Comparison of ENCODE assay signal across 8 cellular contexts in the genomic region with DNA sequence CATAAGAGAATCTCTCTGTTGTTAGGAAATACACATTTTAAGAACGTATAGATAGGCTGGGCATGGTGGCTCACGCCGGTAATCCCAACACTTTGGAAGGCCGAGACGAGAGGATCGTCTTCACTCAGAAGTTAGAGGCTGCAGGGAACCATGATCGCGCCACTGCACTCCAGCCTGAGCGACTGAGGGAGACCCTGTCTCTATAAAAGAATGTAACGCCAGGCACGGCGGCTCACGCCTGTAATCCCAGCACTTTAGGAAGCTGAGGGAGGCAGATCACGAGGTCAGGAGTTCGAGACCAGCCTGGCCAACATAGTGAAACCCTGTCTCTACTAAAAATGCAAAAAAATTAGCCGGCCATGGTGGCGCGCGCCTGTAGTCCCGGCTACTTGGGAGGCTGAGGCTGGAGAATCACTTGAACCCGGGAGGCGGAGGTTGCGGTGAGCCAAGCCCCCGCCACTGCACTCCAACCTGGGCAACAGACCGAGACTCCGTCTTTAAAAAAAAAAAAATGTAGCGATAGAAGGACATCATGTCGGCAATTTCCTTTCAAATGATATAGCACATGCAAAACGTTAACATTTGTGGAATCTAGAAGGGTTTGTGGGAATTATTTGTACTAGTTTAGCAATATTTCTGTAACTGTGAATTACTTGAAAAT. TPM values are rescaled to one million over a fixed set of nuclear protein-coding genes. Genes with fewer than 3 reads are reported as not detected.
DNase-seq lines count a peak whose midpoint lies in the region; ATAC-seq, FAIRE-seq and TF ChIP-seq lines count a peak whose summit lies in the region.

No MANE protein-coding gene starts in this region.

- H3K4me3 ChIP-seq in GM08714 (ENCODE audit: low read length) (peak overlapping the region; percentile 95), fibroblast of pulmonary artery (replicated peaks; ENCODE audit: low read depth, low read length) (peak overlapping the region; percentile 81), psoas muscle (peak overlapping the region; percentile 91)

- WGBS in psoas muscle, 3 donors, result 49 to 53% (median 52%) methylated on average over 29 of the region's 29 CpGs

- H3K36me3 ChIP-seq in psoas muscle (ENCODE audit: insufficient read depth in 1 of 2, low read depth in 1 of 2), result peaks cover 0 to 36% of the 10 kb centered on the region in 2 donors

- FAIRE-seq in HTR-8/SVneo (lab: Jason Lieb, UNC), result no peak

- TF ChIP-seq CTCF in fibroblast of pulmonary artery (IDR thresholded peaks at IDR 0.05; ENCODE audit: low read length, missing control alignments) (no peak), psoas muscle (IDR thresholded peaks at IDR 0.05) (no peak)

- H3K4me1 ChIP-seq in psoas muscle, result peaks cover 37% of the 10 kb centered on the region

- H3K27me3 Mint-ChIP-seq in T-cell, result no peaks in the 10 kb centered on the region

- H3K36me3 Mint-ChIP-seq in T-cell, result peaks cover 26% of the 10 kb centered on the region

- H3K27me3 ChIP-seq in psoas muscle (ENCODE audit: insufficient read depth in 3 of 3, low read length in 2 of 3), result no peaks in the 10 kb centered on the region

- H3K27ac ChIP-seq in psoas muscle, result peak overlapping the region; percentile 93

- DNase-seq in T-cell, result no peak
- no peak for DNase-seq in fibroblast of pulmonary artery (ENCODE audit: low read depth)
- no peak for DNase-seq in psoas muscle
- DNase-seq in DMS79 treated with DMSO at 0.1 percent for 48 hours (lab: John Stamatoyannopoulos, UW), result no peak
- no peak for DNase-seq in HTR-8/SVneo (ENCODE audit: insufficient read length, low spot score)

- intact Hi-C loops in psoas muscle (cut with DNase I), result loop anchor here in 1 of 2 donors (10.0 kb wide), 1 partner anchor 1428 kb away; no protein-coding TSS in a partner anchor

- POLR2A ChIA-PET in T-cell (lab: Charles Lee), result interaction anchor here in 1 of 2 donors (0.6 to 1.0 kb wide), 5 partner anchors 21 to 1043 kb away, joined by 3 to 4 read pairs (median 3); partner anchors contain the start of genes ZNF619 and ZNF620

- H3K4me1 Mint-ChIP-seq in T-cell, result peaks cover 55 to 62% (median 59%) of the 10 kb centered on the region in 3 donors

- H3K9me3 ChIP-seq in psoas muscle, result no peaks in the 10 kb centered on the region

- H3K9me3 Mint-ChIP-seq in T-cell, result no peaks in the 10 kb centered on the region

- CTCF ChIA-PET in T-cell (lab: Charles Lee), result interaction anchor here in 1 of 2 donors (1.0 to 2.2 kb wide), 2 partner anchors 144 to 1506 kb away, joined by 5 read pairs; partner anchors contain the start of gene ULK4

- peak overlapping the region; percentile 86 to 91 (median 88) for H3K4me3 Mint-ChIP-seq in T-cell

- ATAC-seq in T-cell (replicated peaks in 1 of 4), result no peak
- ATAC-seq in psoas muscle, result no peak
- no peak for ATAC-seq in GM21447 (IDR thresholded peaks at IDR 0.05; ENCODE audit: unreplicated experiment)
- ATAC-seq in GM19023 (IDR thresholded peaks at IDR 0.05; ENCODE audit: unreplicated experiment), result no peak

- peak overlapping the region; percentile 93 to 94 for H3K27ac Mint-ChIP-seq in T-cell

RNA-seq across cellular contexts. Expression of gene RPL14, which starts 0.7 kb away (rescaled TPM):
- total RNA-seq in T-cell, result 1,000 to 10,000 TPM; 2,898 to 3,980 (median 3,701) TPM
- total RNA-seq in psoas muscle, result 1,000 to 10,000 TPM; 1,002 to 1,781 (median 1,436) TPM
- 1,000 to 10,000 TPM in 2 of 3 donors, 100 to 1,000 TPM in 1; 997 to 1,819 (median 1,123) TPM for polyA plus RNA-seq in psoas muscle

RNA-seq across cellular contexts. Expression of gene ZNF619, which starts 20.5 kb away (rescaled TPM):
- 10 to 100 TPM in 3 of 5 donors, 1 to 10 TPM in 2; 7.3 to 12.2 (median 11.2) TPM for total RNA-seq in T-cell
- total RNA-seq in psoas muscle, result 1 to 10 TPM; 3.2 to 4.9 (median 4.4) TPM
- 1 to 10 TPM in 2 of 3 donors, under 1 TPM in 1; 0.82 to 3.0 (median 1.6) TPM for polyA plus RNA-seq in psoas muscle

RNA-seq across cellular contexts. Expression of gene ZNF620, which starts 49.4 kb away (rescaled TPM):
- 1 to 10 TPM; 2.0 to 3.1 (median 3.1) TPM for total RNA-seq in T-cell
- 1 to 10 TPM; 1.3 to 2.2 (median 2.1) TPM for total RNA-seq in psoas muscle
- polyA plus RNA-seq in psoas muscle, result 1 to 10 TPM; 1.1 to 2.6 (median 1.2) TPM
